Comparison of ENCODE assay signal across 9 cellular contexts in genomic region chr10:124125305-124126116, GRCh38. TPM values are rescaled to one million over a fixed set of nuclear protein-coding genes. Genes with fewer than 3 reads are reported as not detected.
DNase-seq lines count a peak whose midpoint lies in the region; ATAC-seq and TF ChIP-seq lines count a peak whose summit lies in the region.
"Had no signal": no experiment of that assay in that cellular context is flagged by ENCODE, and none has a peak within 500 bp of the region (broad histone marks: within the 10 kb centered on the region; RNA-seq: fewer than 3 reads in every experiment).

No MANE protein-coding gene starts in this region.

- in situ Hi-C loops in mammary epithelial cell (cut with MboI; ENCODE audit: low sequenced_read_pairs in 2 of 2) = no loop called here

- H3K36me3 ChIP-seq in DOHH2 (ENCODE audit: control insufficient read depth, low read length) (no peaks in the 10 kb centered on the region), mammary epithelial cell (ENCODE audit: insufficient read depth, low read length) (no peaks in the 10 kb centered on the region), neural cell (ENCODE audit: insufficient read depth, low read length) (no peaks in the 10 kb centered on the region)

- peaks cover 53% of the 10 kb centered on the region for H3K4me1 ChIP-seq in DOHH2 (ENCODE audit: control insufficient read depth, low read length)
- H3K4me1 ChIP-seq in mammary epithelial cell (ENCODE audit: insufficient read depth, low read length) = peaks cover 4% of the 10 kb centered on the region

- H3K27me3 ChIP-seq in DOHH2 (ENCODE audit: control insufficient read depth, low read length) (no peaks in the 10 kb centered on the region), mammary epithelial cell (ENCODE audit: insufficient read depth, low read length) (no peaks in the 10 kb centered on the region), neural cell (ENCODE audit: insufficient read depth, low read depth, low read length) (no peaks in the 10 kb centered on the region)

- H4K20me1 ChIP-seq in DOHH2 (ENCODE audit: control insufficient read depth, insufficient read depth, low read depth, low read length) (no peaks in the 10 kb centered on the region), mammary epithelial cell (ENCODE audit: insufficient read depth, low read length) (no peaks in the 10 kb centered on the region), neural cell (ENCODE audit: insufficient read depth) (no peaks in the 10 kb centered on the region)

- no TSS peak for BruUV-seq in mammary epithelial cell (replicated peaks; lab: Mats Ljungman, UMichigan)

- H3F3A ChIP-seq in DOHH2 (ENCODE audit: control insufficient read depth, insufficient read depth) = peaks cover 14% of the 10 kb centered on the region
- no peaks in the 10 kb centered on the region for H3F3A ChIP-seq in neural cell (ENCODE audit: insufficient read depth, low read length, poor library complexity, severe bottlenecking)

- H3K79me2 ChIP-seq in DOHH2 (ENCODE audit: control insufficient read depth, low read length) (no peaks in the 10 kb centered on the region), mammary epithelial cell (ENCODE audit: insufficient read depth, low read length) (no peaks in the 10 kb centered on the region), neural cell (replicated peaks; ENCODE audit: insufficient read depth, low read length) (no peaks in the 10 kb centered on the region)

- peak; percentile 80 for TF ChIP-seq CTCF in DOHH2 (IDR thresholded peaks at IDR 0.05; ENCODE audit: low read depth, low read length, poor library complexity, severe bottlenecking)
- peak; percentile 47 to 59 for TF ChIP-seq CTCF in mammary epithelial cell (conservative IDR thresholded peaks at IDR 0.05 in 1 of 2, IDR thresholded peaks at IDR 0.05 in 1 of 2; ENCODE audit: extremely low read depth in 1 of 2, insufficient read depth in 1 of 2, low read depth in 1 of 2, low read length in 2 of 2)
- peak; percentile 43 for TF ChIP-seq CTCF in neural cell (IDR thresholded peaks at IDR 0.05; ENCODE audit: poor library complexity, severe bottlenecking)

- dilution Hi-C loops in mammary epithelial cell (cut with HindIII; ENCODE audit: low sequenced_read_pairs) = no loop called here

- H3K9me2 ChIP-seq in DOHH2 (replicated peaks; ENCODE audit: control insufficient read depth, low read length) (no peaks in the 10 kb centered on the region), neural cell (ENCODE audit: insufficient read depth, low read length) (no peaks in the 10 kb centered on the region)

- peak; percentile 46 to 57 for DNase-seq in Kasumi-1 (lab: John Stamatoyannopoulos, UW)
- peak; percentile 57 for DNase-seq in mammary epithelial cell
- DNase-seq in stimulated activated naive CD8-positive, alpha-beta T cell treated with anti-CD3 and anti-CD28 coated beads, Interleukin-15, Interleukin-2, amounts not matched to agents 100 U/mL and 50 U/mL, for 24 hours = no peak
- DNase-seq in COLO668 (lab: John Stamatoyannopoulos, UW; ENCODE audit: unreplicated experiment) = no peak
- DNase-seq in NOMO-1 treated with DMSO at 0.1 percent for 48 hours (lab: John Stamatoyannopoulos, UW; ENCODE audit: unreplicated experiment) = no peak
- DNase-seq: NCI-H1930 had no signal

- CTCF ChIA-PET in mammary epithelial cell (lab: Charles Lee; ENCODE audit: low non-redundant PET) = interaction anchor here (0.6 kb wide), 3 partner anchors 63 to 968 kb away, joined by 3 to 4 read pairs (median 3); no protein-coding TSS in a partner anchor

- WGBS in mammary epithelial cell (ENCODE audit: low coverage, missing lambda C conversion rate) = 54% methylated on average over 10 of the region's 10 CpGs

- H3K27ac ChIP-seq in DOHH2 (ENCODE audit: low read depth, low read length) (no peak overlapping the region), mammary epithelial cell (ENCODE audit: insufficient read depth, low read depth, low read length) (no peak overlapping the region), neural cell (ENCODE audit: low read length) (no peak overlapping the region)

- peak overlapping the region; percentile 56; the same call in 1 of the 2 replicates for H3K4me2 ChIP-seq in DOHH2 (ENCODE audit: low read length)
- no peak overlapping the region for H3K4me2 ChIP-seq in mammary epithelial cell (ENCODE audit: insufficient read depth, low read depth, low read length)
- H3K4me2 ChIP-seq in neural cell (ENCODE audit: low read length) = no peak overlapping the region

- TF ChIP-seq RAD21 in neural cell (conservative IDR thresholded peaks at IDR 0.05) = no peak

- ATAC-seq in stimulated activated naive CD8-positive, alpha-beta T cell treated with anti-CD3 and anti-CD28 coated beads, Interleukin-15, Interleukin-2, amounts not matched to agents 100 U/mL and 50 U/mL, for 24 hours = no peak
- ATAC-seq in HG03521 (IDR thresholded peaks at IDR 0.05; ENCODE audit: unreplicated experiment) = no peak

- no peak overlapping the region for H2AFZ ChIP-seq in mammary epithelial cell (ENCODE audit: low read depth, low read length)
- H2AFZ ChIP-seq in neural cell (ENCODE audit: low read depth, low read length) = no peak overlapping the region

- intact Hi-C loops in mammary epithelial cell (cut with micrococcal nuclease) = loop anchor here (1.0 to 2.0 kb wide), 2 partner anchors 27 to 35 kb away; no protein-coding TSS in a partner anchor

- H3K9me3 ChIP-seq in DOHH2 (ENCODE audit: control insufficient read depth, insufficient read depth, low read length) (no peaks in the 10 kb centered on the region), mammary epithelial cell (replicated peaks; ENCODE audit: insufficient read depth, low read length) (no peaks in the 10 kb centered on the region), neural cell (ENCODE audit: low read length) (no peaks in the 10 kb centered on the region)

- H3K9ac ChIP-seq in mammary epithelial cell (ENCODE audit: insufficient read depth, low read length) = no peak overlapping the region
- H3K9ac ChIP-seq in neural cell (ENCODE audit: low read length) = no peak overlapping the region

- H3K4me3 ChIP-seq in DOHH2 (ENCODE audit: low read length) (no peak overlapping the region), mammary epithelial cell (replicated peaks in 1 of 3; ENCODE audit: insufficient read depth in 1 of 3, low read depth in 2 of 3, low read length in 3 of 3) (no peak overlapping the region), neural cell (ENCODE audit: low read length) (no peak overlapping the region)

- no peak for TF ChIP-seq EP300 in neural cell (conservative IDR thresholded peaks at IDR 0.05; ENCODE audit: poor library complexity, severe bottlenecking)

TF ChIP-seq in neural cell, 6 proteins besides CTCF, POLR2A, EP300 and RAD21:
- no peak for TF ChIP-seq POLR2AphosphoS5 (IDR thresholded peaks at IDR 0.05)
- no peak for TF ChIP-seq EZH2 (IDR thresholded peaks at IDR 0.05; ENCODE audit: borderline replicate concordance, insufficient read depth, low read length, poor library complexity, severe bottlenecking)
- TF ChIP-seq TAF1 (IDR thresholded peaks at IDR 0.05; ENCODE audit: low read depth) = no peak
- TF ChIP-seq REST (IDR thresholded peaks at IDR 0.05; ENCODE audit: borderline replicate concordance) = no peak
- TF ChIP-seq MXI1 (conservative IDR thresholded peaks at IDR 0.05; ENCODE audit: poor library complexity, severe bottlenecking) = no peak
- TF ChIP-seq SMC3 (conservative IDR thresholded peaks at IDR 0.05; ENCODE audit: poor library complexity) = no peak
TF ChIP-seq in neural cell: peak in this region for 0.

RNA-seq across cellular contexts. Expression of gene CHST15, which starts 32.1 kb away (rescaled TPM):
- total RNA-seq in mammary epithelial cell = 10 to 100 TPM; 47.3 to 61.0 TPM
- polyA plus RNA-seq in mammary epithelial cell (24.5 TPM), neural cell (0.78 and 0.79 TPM in 2 replicates)
- polyA minus RNA-seq in mammary epithelial cell (60.0 TPM), neural cell (2.5 and 2.9 TPM in 2 replicates)

Comparison
In these comparisons a context has a peak if more than half of its experiments do, and no peak if none do; other contexts are left out.
1. DNase-seq: peak in Kasumi-1 (2 of 2) and mammary epithelial cell (single experiment); none in stimulated activated naive CD8-positive, alpha-beta T cell treated with anti-CD3 and anti-CD28 coated beads, Interleukin-15, Interleukin-2, amounts not matched to agents 100 U/mL and 50 U/mL, for 24 hours (single experiment), COLO668 (single experiment) and NOMO-1 treated with DMSO at 0.1 percent for 48 hours (single experiment).
2. RNA of gene CHST15, which starts 32.1 kb away (polyA plus RNA-seq): 24.5 TPM in mammary epithelial cell (single experiment); 0.78 to 0.79 TPM in neural cell; every median in the first group is over 10 times any median in the second.
3. Peak in every context shown above with its lines, with median percentiles within 50 percentile points of each other: CTCF ChIP-seq.